ENCODE assay signal across 20 cellular contexts in the genomic region with DNA sequence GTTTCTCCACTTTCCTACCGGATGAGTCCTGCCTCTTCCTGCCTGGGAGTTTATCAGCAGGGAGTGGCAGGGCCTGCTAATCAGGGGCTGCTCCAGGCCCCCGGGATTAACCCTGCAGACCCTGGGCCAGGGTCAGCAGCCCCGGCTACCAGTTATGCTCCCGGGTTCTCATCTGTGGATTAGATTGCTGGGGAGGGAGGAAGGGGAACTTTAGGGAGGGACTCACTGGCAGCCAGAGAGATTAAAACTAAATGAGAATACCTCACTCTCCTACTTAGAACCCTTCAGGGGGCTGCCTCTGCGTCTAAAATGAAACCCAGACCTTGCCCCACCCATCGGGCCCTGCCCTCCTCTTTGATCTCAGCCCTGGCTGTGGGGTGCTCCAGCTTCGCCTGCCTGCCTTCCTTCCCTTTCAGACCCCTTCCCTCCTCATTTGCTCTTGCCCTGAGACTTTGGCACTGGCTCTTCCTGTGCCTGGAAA.
"Had no signal": no experiment of that assay in that cellular context is flagged by ENCODE, and none has a peak within 500 bp of the region (broad histone marks: within the 10 kb centered on the region; RNA-seq: fewer than 3 reads in every experiment).

No MANE protein-coding gene starts in this region.

- H3K27me3 ChIP-seq: vagina had no signal

- H3K4me3 Mint-ChIP-seq: activated CD4-positive, alpha-beta T cell treated with anti-CD3 and anti-CD28 coated beads, Interleukin-2, amount 10 ng/mL, durations not matched to agents 7 days and 5 days; activated T-cell treated with anti-CD3 and anti-CD28 coated beads, Interleukin-2, amount 50 U/mL, for 72 hours; central memory CD8-positive, alpha-beta T cell; immature natural killer cell; mesothelial cell of epicardium; neural crest cell; stimulated activated memory B cell treated with anti-CD40 and anti-IgM and Interleukin-4, amounts not matched to agents 10 μg/mL and 1 μg/mL and 100 μg/mL, for 72 hours had no signal

- H3K27ac Mint-ChIP-seq: activated CD4-positive, alpha-beta T cell treated with anti-CD3 and anti-CD28 coated beads, Interleukin-2, amount 10 ng/mL, durations not matched to agents 7 days and 5 days; activated naive CD4-positive, alpha-beta T cell treated with anti-CD3 and anti-CD28 coated beads, Interleukin-2, amount 50 U/mL, for 72 hours; activated T-cell treated with anti-CD3 and anti-CD28 coated beads, Interleukin-2, amount 50 U/mL, for 72 hours; immature natural killer cell; mesothelial cell of epicardium; stimulated activated memory B cell treated with anti-CD40 and anti-IgM and Interleukin-4, amounts not matched to agents 10 μg/mL and 1 μg/mL and 100 μg/mL, for 72 hours had no signal

- H3K36me3 Mint-ChIP-seq: activated naive CD4-positive, alpha-beta T cell treated with anti-CD3 and anti-CD28 coated beads, Interleukin-2, amount 50 U/mL, for 72 hours; immature natural killer cell; mesothelial cell of epicardium; stimulated activated memory B cell treated with anti-CD40 and anti-IgM and Interleukin-4, amounts not matched to agents 10 μg/mL and 1 μg/mL and 100 μg/mL, for 72 hours had no signal

- H3K9me3 ChIP-seq: body of pancreas, esophagus squamous epithelium, pancreas, thyroid gland, vagina had no signal

- DNase-seq: activated CD4-positive, alpha-beta T cell treated with anti-CD3 and anti-CD28 coated beads, Interleukin-2, amount 10 ng/mL, durations not matched to agents 7 days and 5 days; activated CD8-positive, alpha-beta memory T cell treated with anti-CD3 and anti-CD28 coated beads, Interleukin-2, amount 50 U/mL, for 48 hours; activated gamma-delta T cell; activated T-cell treated with anti-CD3 and anti-CD28 coated beads, Interleukin-2, amount 50 U/mL, for 72 hours; amniotic stem cell; body of pancreas; effector CD4-positive, alpha-beta T cell; esophagus squamous epithelium; hippocampal formation; immature natural killer cell; pancreas; stimulated activated CD4-positive, alpha-beta T cell treated with anti-CD3 and anti-CD28 coated beads, Interleukin-2, amount 100 ng/mL, for 48 hours; thyroid gland had no signal

- H3K4me3 ChIP-seq: body of pancreas, coronary artery, esophagus squamous epithelium, pancreas, thyroid gland, vagina had no signal

- ATAC-seq: activated naive CD4-positive, alpha-beta T cell treated with anti-CD3 and anti-CD28 coated beads, Interleukin-2, amount 50 U/mL, for 72 hours; activated T-cell treated with anti-CD3 and anti-CD28 coated beads, Interleukin-2, amount 50 U/mL, for 72 hours; body of pancreas; pancreas; stimulated activated memory B cell treated with anti-CD40 and anti-IgM and Interleukin-4, amounts not matched to agents 10 μg/mL and 1 μg/mL and 100 μg/mL, for 72 hours had no signal

- H3K27ac ChIP-seq: body of pancreas, coronary artery, esophagus squamous epithelium, pancreas, thyroid gland, vagina had no signal

- H3K36me3 ChIP-seq: esophagus squamous epithelium, pancreas, thyroid gland, vagina had no signal

- H3K9me3 Mint-ChIP-seq: activated CD4-positive, alpha-beta T cell treated with anti-CD3 and anti-CD28 coated beads, Interleukin-2, amount 10 ng/mL, durations not matched to agents 7 days and 5 days; activated naive CD4-positive, alpha-beta T cell treated with anti-CD3 and anti-CD28 coated beads, Interleukin-2, amount 50 U/mL, for 72 hours; activated T-cell treated with anti-CD3 and anti-CD28 coated beads, Interleukin-2, amount 50 U/mL, for 72 hours; central memory CD8-positive, alpha-beta T cell; immature natural killer cell; mesothelial cell of epicardium; neural crest cell; stimulated activated memory B cell treated with anti-CD40 and anti-IgM and Interleukin-4, amounts not matched to agents 10 μg/mL and 1 μg/mL and 100 μg/mL, for 72 hours had no signal
